19 cellular contexts compared by ENCODE assay signal in the genomic region with DNA sequence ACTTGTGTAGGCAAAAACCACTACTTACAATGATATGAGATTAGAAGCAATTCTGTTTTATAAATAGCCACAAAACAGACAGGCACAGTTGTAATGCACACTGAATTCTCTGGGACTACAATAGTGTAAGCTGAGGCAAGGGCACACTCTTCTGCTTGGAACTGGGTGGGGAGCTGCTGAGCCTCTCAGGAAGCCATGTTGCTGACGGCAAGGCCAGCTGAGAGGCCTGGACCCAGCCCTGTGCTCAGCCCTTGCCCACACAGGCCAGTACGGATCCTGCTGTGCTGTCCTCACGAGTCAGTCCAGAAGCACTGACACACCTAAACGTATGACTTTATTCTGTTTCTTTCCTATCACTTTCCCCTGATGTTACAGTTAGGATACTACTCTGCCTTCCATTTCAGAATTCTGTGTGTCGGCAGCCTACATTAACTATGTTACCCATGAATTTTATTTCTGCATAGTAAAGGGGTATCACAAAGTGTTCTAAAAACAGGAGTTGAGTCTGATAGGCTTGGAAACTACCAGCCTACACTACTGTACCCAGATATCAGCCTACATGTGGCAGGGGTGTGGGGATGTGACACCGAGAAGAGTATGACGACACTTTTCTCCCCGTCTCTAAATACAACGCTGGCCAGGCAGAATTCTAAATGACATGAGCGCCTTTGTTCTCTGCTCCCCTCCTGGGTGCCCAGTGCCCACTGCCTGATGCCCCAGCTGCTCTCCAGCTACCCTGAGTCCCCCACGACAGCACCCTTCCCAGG. TPM values are rescaled to one million over a fixed set of nuclear protein-coding genes. Genes with fewer than 3 reads are reported as not detected.
DNase-seq lines count a peak whose midpoint lies in the region; ATAC-seq, FAIRE-seq and TF ChIP-seq lines count a peak whose summit lies in the region.
"Had no signal": no experiment of that assay in that cellular context is flagged by ENCODE, and none has a peak within 500 bp of the region (broad histone marks: within the 10 kb centered on the region; RNA-seq: fewer than 3 reads in every experiment).

No MANE protein-coding gene starts in this region.

- H3K4me3 ChIP-seq in BLaER1 = no peak overlapping the region
- H3K4me3 ChIP-seq in heart right ventricle = no peak overlapping the region
- H3K4me3 ChIP-seq: BLaER1 treated with 17β-estradiol and CSF1 and Interleukin-3, amounts not matched to agents 10 nM and 100 nM had no signal

- DNase-seq in RWPE1 (ENCODE audit: low spot score) (no peak), heart right ventricle (no peak), nephron progenitor cell (no peak), GM19239 (ENCODE audit: insufficient read length, low spot score) (no peak), GM12891 (ENCODE audit: insufficient read length, low spot score) (no peak), NCI-H1436 treated with DMSO at 0.1 percent for 48 hours (lab: John Stamatoyannopoulos, UW) (no peak), ecto neural progenitor cell (ENCODE audit: low spot score) (no peak)
- DNase-seq: DMS 273 treated with DMSO at 0.1 percent for 48 hours, Karpas-422, MM.1S, NCI-H1105 treated with DMSO at 0.1 percent for 48 hours, NCI-H1930, NCI-H2171, NCI-H446 treated with DMSO at 0.1 percent for 48 hours, NCI-H748 treated with DMSO at 0.1 percent for 48 hours, SHP77 treated with DMSO at 0.1 percent for 48 hours had no signal

- H3K36me3 ChIP-seq in BLaER1 = peaks cover 92% of the 10 kb centered on the region
- H3K36me3 ChIP-seq in heart right ventricle = peaks cover 0 to 100% (median 63%) of the 10 kb centered on the region in 9 donors

- peaks cover 14% of the 10 kb centered on the region for H3K4me1 ChIP-seq in BLaER1
- H3K4me1 ChIP-seq in heart right ventricle = peaks cover 0 to 19% (median 8%) of the 10 kb centered on the region in 9 donors

- POLR2A ChIA-PET in RWPE1 (lab: Yijun Ruan, JAX; ENCODE audit: low non-redundant PET) = no interaction called here

- WGBS in heart right ventricle, 2 donors = 69 to 70% methylated on average over 11 of the region's 11 CpGs

- peak in 7 of 8 donors; percentile 34 to 86 (median 73) for ATAC-seq in heart right ventricle

- H3K4me2 ChIP-seq in BLaER1 = no peak overlapping the region
- H3K4me2 ChIP-seq: BLaER1 treated with 17β-estradiol and CSF1 and Interleukin-3, amounts not matched to agents 10 nM and 100 nM had no signal

- intact Hi-C loops in heart right ventricle (cut with DNase I) = no loop called here

- H3K27me3 ChIP-seq in BLaER1 = no peaks in the 10 kb centered on the region
- H3K27me3 ChIP-seq in heart right ventricle = no peaks in the 10 kb centered on the region
- H3K27me3 ChIP-seq: BLaER1 treated with 17β-estradiol and CSF1 and Interleukin-3, amounts not matched to agents 10 nM and 100 nM had no signal

- H3K4me3 Mint-ChIP-seq in nephron progenitor cell = no peak overlapping the region

- TF ChIP-seq POLR2A in GM12891 (IDR thresholded peaks at IDR 0.05; ENCODE audit: low read depth, low read length) = no peak

- H3K27ac Mint-ChIP-seq in nephron progenitor cell = peak overlapping the region; percentile 36

- H3K9ac ChIP-seq in BLaER1 = peak overlapping the region; percentile 19; the same call in 1 of the 2 replicates

- no peak overlapping the region for H3K27ac ChIP-seq in BLaER1
- H3K27ac ChIP-seq in RWPE1 = peak overlapping the region; percentile 19
- peak overlapping the region in 7 of 10 donors; percentile 5 to 53 (median 28) for H3K27ac ChIP-seq in heart right ventricle

- peaks cover 68% of the 10 kb centered on the region for H3K36me3 Mint-ChIP-seq in nephron progenitor cell (ENCODE audit: low read depth)

- no peaks in the 10 kb centered on the region for H3K9me3 ChIP-seq in BLaER1
- H3K9me3 ChIP-seq in heart right ventricle = no peaks in the 10 kb centered on the region
- H3K9me3 ChIP-seq: BLaER1 treated with 17β-estradiol and CSF1 and Interleukin-3, amounts not matched to agents 10 nM and 100 nM had no signal

- H3K27me3 Mint-ChIP-seq in nephron progenitor cell (ENCODE audit: low read depth, poor library complexity) = peaks cover under 1% of the 10 kb centered on the region

- no peak for FAIRE-seq in GM19239 (lab: Jason Lieb, UNC)
- FAIRE-seq in GM12891 (lab: Jason Lieb, UNC) = no peak
- FAIRE-seq: H54 had no signal

- H3K4me1 Mint-ChIP-seq in nephron progenitor cell = no peaks in the 10 kb centered on the region

- H3K9me3 Mint-ChIP-seq in nephron progenitor cell = no peaks in the 10 kb centered on the region

- TF ChIP-seq CTCF in RWPE1 (conservative IDR thresholded peaks at IDR 0.05; ENCODE audit: low read depth) (no peak), heart right ventricle (IDR thresholded peaks at IDR 0.05) (no peak), nephron progenitor cell (IDR thresholded peaks at IDR 0.05) (no peak)

- CTCF ChIA-PET in RWPE1 (lab: Yijun Ruan, JAX) = no interaction called here

- peaks cover 22% of the 10 kb centered on the region for H4K20me1 ChIP-seq in BLaER1

TF ChIP-seq in GM12891, 5 proteins besides CTCF, POLR2A, EP300 and RAD21:
- TF ChIP-seq SPI1 (IDR thresholded peaks at IDR 0.05; ENCODE audit: low read depth, low read length) (no peak), TAF1 (IDR thresholded peaks at IDR 0.05; ENCODE audit: low read depth, low read length) (no peak), POU2F2 (IDR thresholded peaks at IDR 0.05; ENCODE audit: low read depth, low read length) (no peak), POLR2AphosphoS5 (IDR thresholded peaks at IDR 0.05; ENCODE audit: low read depth, low read length) (no peak), PAX5 (IDR thresholded peaks at IDR 0.05; ENCODE audit: insufficient read depth, low read length, severe bottlenecking) (no peak)

RNA-seq across cellular contexts. Expression of gene FAAP100, which starts 41.1 kb away (rescaled TPM):
- total RNA-seq in heart right ventricle = 10 to 100 TPM in 8 of 10 donors, 1 to 10 TPM in 2; 8.7 to 17.2 (median 10.7) TPM
- polyA plus RNA-seq in heart right ventricle = 10 to 100 TPM; 16.5 to 30.6 TPM
- 12.7 TPM for polyA plus RNA-seq in GM12891 (2012; ENCODE audit: low read depth, missing spikeins)

RNA-seq across cellular contexts. Expression of gene NPLOC4, which starts 43.6 kb away (rescaled TPM):
- 100 to 1,000 TPM in 5 of 10 donors, 10 to 100 TPM in 5; 85.8 to 115 (median 98.8) TPM for total RNA-seq in heart right ventricle
- polyA plus RNA-seq in heart right ventricle = 10 to 100 TPM; 30.7 to 40.3 TPM
- polyA plus RNA-seq in GM12891 (2012; ENCODE audit: low read depth, missing spikeins) = 30.5 TPM

RNA-seq across cellular contexts. Expression of gene TSPAN10, which starts 43.7 kb away (rescaled TPM):
- total RNA-seq in heart right ventricle = under 1 TPM; 0.12 to 0.57 (median 0.27) TPM
- under 1 TPM; 0.22 to 0.26 TPM for polyA plus RNA-seq in heart right ventricle
- 0.62 TPM for polyA plus RNA-seq in GM12891 (2012; ENCODE audit: low read depth, missing spikeins)
